ENCODE assay signal across 8 cellular contexts in genomic region chrX:119685225-119686066, GRCh38. TPM values are rescaled to one million over a fixed set of nuclear protein-coding genes. Genes with fewer than 3 reads are reported as not detected.
DNase-seq lines count a peak whose midpoint lies in the region; ATAC-seq lines count a peak whose summit lies in the region.

No MANE protein-coding gene starts in this region.

- peaks cover 8% of the 10 kb centered on the region for H3K36me3 Mint-ChIP-seq in IgD-negative memory B cell
- H3K36me3 Mint-ChIP-seq in activated CD4-positive, alpha-beta T cell treated with anti-CD3 and anti-CD28 coated beads, Interleukin-2, amount 10 ng/mL, durations not matched to agents 24 days and 14 days (ENCODE audit: low read depth), result peaks cover 26% of the 10 kb centered on the region

- H3K27ac Mint-ChIP-seq in IgD-negative memory B cell, result peak overlapping the region; percentile 93 to 100 (median 99)
- H3K27ac Mint-ChIP-seq in activated CD4-positive, alpha-beta T cell treated with anti-CD3 and anti-CD28 coated beads, Interleukin-2, amount 10 ng/mL, durations not matched to agents 24 days and 14 days, result peak overlapping the region; percentile 99

- H3K27me3 Mint-ChIP-seq in IgD-negative memory B cell, result no peaks in the 10 kb centered on the region
- no peaks in the 10 kb centered on the region for H3K27me3 Mint-ChIP-seq in activated CD4-positive, alpha-beta T cell treated with anti-CD3 and anti-CD28 coated beads, Interleukin-2, amount 10 ng/mL, durations not matched to agents 24 days and 14 days

- intact Hi-C loops in activated CD4-positive, alpha-beta T cell treated with anti-CD3 and anti-CD28 coated beads, Interleukin-2, amount 10 ng/mL, durations not matched to agents 24 days and 14 days (cut with micrococcal nuclease), result loop anchor here (2.0 kb wide), 1 partner anchor 79 kb away; the partner anchor contains the start of gene NKRF
- intact Hi-C loops in Right ventricle myocardium superior (cut with DNase I), result no loop called here

- ATAC-seq in GM19043 (IDR thresholded peaks at IDR 0.05; ENCODE audit: low read depth, unreplicated experiment) (peak; percentile 31), Right ventricle myocardium superior (ENCODE audit: poor library complexity) (peak; percentile 52)

- no peaks in the 10 kb centered on the region for H3K9me3 Mint-ChIP-seq in IgD-negative memory B cell
- no peaks in the 10 kb centered on the region for H3K9me3 Mint-ChIP-seq in activated CD4-positive, alpha-beta T cell treated with anti-CD3 and anti-CD28 coated beads, Interleukin-2, amount 10 ng/mL, durations not matched to agents 24 days and 14 days

- peak overlapping the region; percentile 83 to 100 (median 95) for H3K4me3 Mint-ChIP-seq in IgD-negative memory B cell
- peak overlapping the region; percentile 96 for H3K4me3 Mint-ChIP-seq in activated CD4-positive, alpha-beta T cell treated with anti-CD3 and anti-CD28 coated beads, Interleukin-2, amount 10 ng/mL, durations not matched to agents 24 days and 14 days

- peak; percentile 12 for DNase-seq in AG20443 (ENCODE audit: low spot score)
- DNase-seq in activated CD4-positive, alpha-beta T cell treated with anti-CD3 and anti-CD28 coated beads, Interleukin-2, amount 10 ng/mL, durations not matched to agents 24 days and 14 days, result peak; percentile 85
- no peak for DNase-seq in Right ventricle myocardium superior
- DNase-seq in stimulated activated CD4-positive, alpha-beta T cell treated with anti-CD3 and anti-CD28 coated beads, Interleukin-4, amount 100 ng/mL, for 24 hours, result peak; percentile 51
- DNase-seq in hippocampal formation (lab: John Stamatoyannopoulos, UW), result no peak
- no peak for DNase-seq in NK-92 treated with Interleukin-12 subunit alpha and Interleukin-12 subunit beta, amount 100 ng/mL, for 24 hours (lab: John Stamatoyannopoulos, UW)

- peaks cover 58 to 70% (median 70%) of the 10 kb centered on the region in 3 donors for H3K4me1 Mint-ChIP-seq in IgD-negative memory B cell
- peaks cover 51% of the 10 kb centered on the region for H3K4me1 Mint-ChIP-seq in activated CD4-positive, alpha-beta T cell treated with anti-CD3 and anti-CD28 coated beads, Interleukin-2, amount 10 ng/mL, durations not matched to agents 24 days and 14 days

RNA-seq across cellular contexts. Expression of gene SEPTIN6, which starts 7.5 kb away (rescaled TPM):
- 241 TPM for polyA plus RNA-seq in IgD-negative memory B cell
- 151 and 153 TPM in 2 replicates for total RNA-seq in activated CD4-positive, alpha-beta T cell treated with anti-CD3 and anti-CD28 coated beads, Interleukin-2, amount 10 ng/mL, durations not matched to agents 24 days and 14 days
- total RNA-seq in Right ventricle myocardium superior, result 6.6 TPM

Comparison
In these comparisons a context has a peak if more than half of its experiments do, and no peak if none do; other contexts are left out.
1. DNase-seq: peak in AG20443 (single experiment), activated CD4-positive, alpha-beta T cell treated with anti-CD3 and anti-CD28 coated beads, Interleukin-2, amount 10 ng/mL, durations not matched to agents 24 days and 14 days (single experiment) and stimulated activated CD4-positive, alpha-beta T cell treated with anti-CD3 and anti-CD28 coated beads, Interleukin-4, amount 100 ng/mL, for 24 hours (single experiment); none in Right ventricle myocardium superior (single experiment), hippocampal formation (0 of 2) and NK-92 treated with Interleukin-12 subunit alpha and Interleukin-12 subunit beta, amount 100 ng/mL, for 24 hours (single experiment).
2. RNA of gene SEPTIN6, which starts 7.5 kb away (total RNA-seq): 151 to 153 TPM in activated CD4-positive, alpha-beta T cell treated with anti-CD3 and anti-CD28 coated beads, Interleukin-2, amount 10 ng/mL, durations not matched to agents 24 days and 14 days; 6.6 TPM in Right ventricle myocardium superior (single experiment); every median in the first group is over 10 times any median in the second.